ENCODE assay signal across 12 cellular contexts in genomic region chr11:30453705-30454104, GRCh38.
DNase-seq lines count a peak whose midpoint lies in the region; TF ChIP-seq lines count a peak whose summit lies in the region.
"Had no signal": no experiment of that assay in that cellular context is flagged by ENCODE, and none has a peak within 500 bp of the region (broad histone marks: within the 10 kb centered on the region; RNA-seq: fewer than 3 reads in every experiment).

No MANE protein-coding gene starts in this region.

- no peak overlapping the region for H3K4me3 Mint-ChIP-seq in endodermal cell

- 67% methylated on average over 1 of the region's 1 CpG; no CpG with 5 or more reads in 1 of the 2 experiments for WGBS in endodermal cell (ENCODE audit: insufficient coverage in 1 of 2, insufficient read length in 1 of 2), 2 experiments

- H3K4me3 ChIP-seq in HUES48 (ENCODE audit: low read depth, low read length) (no peak overlapping the region; the same call in 1 of the 2 replicates), endodermal cell (ENCODE audit: low read length) (peak overlapping the region; percentile 27), iPS-20b (ENCODE audit: low read length) (peak overlapping the region; percentile 12; the same call in 1 of the 2 replicates)

- H3K9ac ChIP-seq in HUES48 (ENCODE audit: low read depth, low read length) (no peak overlapping the region), endodermal cell (ENCODE audit: extremely low read depth, low read length, poor library complexity, severe bottlenecking) (no peak overlapping the region), iPS-20b (ENCODE audit: low read depth, low read length) (no peak overlapping the region)

- TF ChIP-seq CTCF in endodermal cell (conservative IDR thresholded peaks at IDR 0.05) = no peak
- TF ChIP-seq CTCF in GM20000 (IDR thresholded peaks at IDR 0.05; ENCODE audit: extremely low read depth, missing control alignments) = no peak

- H3K27me3 ChIP-seq in HUES48 (ENCODE audit: control insufficient read depth, insufficient read depth, low read length) (no peaks in the 10 kb centered on the region; the same call in 1 of the 2 replicates), endodermal cell (ENCODE audit: control insufficient read depth, insufficient read depth, low read length, poor library complexity, severe bottlenecking) (peaks cover 16% of the 10 kb centered on the region), iPS-20b (ENCODE audit: insufficient read depth, low read length) (peaks cover 23% of the 10 kb centered on the region)

- H3K36me3 ChIP-seq in HUES48 (ENCODE audit: control insufficient read depth, insufficient read depth, low read length) = no peaks in the 10 kb centered on the region
- no peaks in the 10 kb centered on the region for H3K36me3 ChIP-seq in endodermal cell (ENCODE audit: control insufficient read depth, insufficient read depth, low read length)
- no peaks in the 10 kb centered on the region for H3K36me3 ChIP-seq in iPS-20b (ENCODE audit: insufficient read depth, low read depth, low read length)

- peaks cover 18% of the 10 kb centered on the region for H3K9me3 Mint-ChIP-seq in endodermal cell

- DNase-seq in ELF-1 (ENCODE audit: low read depth, low spot score) = peak; percentile 5
- DNase-seq in endodermal cell = peak; percentile 61
- DNase-seq in COR-L47 (lab: John Stamatoyannopoulos, UW) = no peak
- DNase-seq in GM20000 (ENCODE audit: low spot score) = no peak
- no peak for DNase-seq in cerebellar cortex (ENCODE audit: low spot score)
- no peak for DNase-seq in SHP77 treated with DMSO at 0.1 percent for 48 hours (lab: John Stamatoyannopoulos, UW)
- DNase-seq: DND-41, HCEC 1CT, NCI-H1436, NCI-H524 had no signal

- H3K27me3 Mint-ChIP-seq in endodermal cell (ENCODE audit: insufficient read depth) = peaks cover 50% of the 10 kb centered on the region

- peaks cover 31% of the 10 kb centered on the region for H3K4me1 Mint-ChIP-seq in endodermal cell

- H3K4me1 ChIP-seq in HUES48 (ENCODE audit: control insufficient read depth, insufficient read depth, low read length) (peaks cover 61% of the 10 kb centered on the region), endodermal cell (ENCODE audit: control insufficient read depth, insufficient read depth, low read length) (peaks cover 12% of the 10 kb centered on the region), iPS-20b (ENCODE audit: insufficient read depth, low read length) (peaks cover 49% of the 10 kb centered on the region)

- H3K36me3 Mint-ChIP-seq in endodermal cell (ENCODE audit: low read depth) = peaks cover 8% of the 10 kb centered on the region

- H3K27ac Mint-ChIP-seq in endodermal cell = no peak overlapping the region

- no peaks in the 10 kb centered on the region for H3K9me3 ChIP-seq in HUES48 (ENCODE audit: control insufficient read depth, insufficient read depth, low read length)
- peaks cover 19% of the 10 kb centered on the region for H3K9me3 ChIP-seq in endodermal cell (ENCODE audit: control insufficient read depth, low read length)
- H3K9me3 ChIP-seq in iPS-20b (ENCODE audit: insufficient read depth, low read depth, low read length) = no peaks in the 10 kb centered on the region

- H3K27ac ChIP-seq in HUES48 (ENCODE audit: low read depth, low read length) (peak overlapping the region; percentile 52), endodermal cell (ENCODE audit: low read depth, low read length) (no peak overlapping the region), iPS-20b (ENCODE audit: low read length) (no peak overlapping the region)

Comparison
In these comparisons a context has a peak if more than half of its experiments do, and no peak if none do; other contexts are left out.
1. DNase-seq: peak in ELF-1 (single experiment) and endodermal cell (single experiment); none in COR-L47 (single experiment), GM20000 (single experiment), cerebellar cortex (single experiment) and SHP77 treated with DMSO at 0.1 percent for 48 hours (single experiment).